In the genomic region with DNA sequence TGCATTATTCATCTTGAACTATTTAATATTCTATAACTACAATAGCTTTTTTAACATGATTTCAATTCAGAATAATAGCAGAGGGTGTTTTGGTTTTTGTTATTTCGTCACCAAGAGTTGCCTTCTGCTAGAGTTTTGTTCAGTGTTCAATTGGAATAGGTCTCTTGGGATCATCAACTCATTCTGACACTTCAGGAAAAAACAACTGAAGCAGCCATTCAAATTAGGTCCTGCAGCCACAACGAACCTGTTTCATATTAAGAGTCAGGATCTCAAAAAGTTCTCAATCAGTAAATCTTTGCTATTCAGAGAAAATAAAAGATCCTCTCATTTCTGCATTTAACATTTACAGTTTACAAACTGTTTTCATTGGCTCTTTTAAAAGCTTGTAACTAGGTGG, we compare ENCODE assay signal across 1 cellular context.
TF ChIP-seq lines count a peak whose summit lies in the region.

No MANE protein-coding gene starts in this region.

TF ChIP-seq in GM12878, 131 proteins besides CTCF, POLR2A, EP300 and RAD21 (continued from another document):
- TF ChIP-seq, protein P1, sequence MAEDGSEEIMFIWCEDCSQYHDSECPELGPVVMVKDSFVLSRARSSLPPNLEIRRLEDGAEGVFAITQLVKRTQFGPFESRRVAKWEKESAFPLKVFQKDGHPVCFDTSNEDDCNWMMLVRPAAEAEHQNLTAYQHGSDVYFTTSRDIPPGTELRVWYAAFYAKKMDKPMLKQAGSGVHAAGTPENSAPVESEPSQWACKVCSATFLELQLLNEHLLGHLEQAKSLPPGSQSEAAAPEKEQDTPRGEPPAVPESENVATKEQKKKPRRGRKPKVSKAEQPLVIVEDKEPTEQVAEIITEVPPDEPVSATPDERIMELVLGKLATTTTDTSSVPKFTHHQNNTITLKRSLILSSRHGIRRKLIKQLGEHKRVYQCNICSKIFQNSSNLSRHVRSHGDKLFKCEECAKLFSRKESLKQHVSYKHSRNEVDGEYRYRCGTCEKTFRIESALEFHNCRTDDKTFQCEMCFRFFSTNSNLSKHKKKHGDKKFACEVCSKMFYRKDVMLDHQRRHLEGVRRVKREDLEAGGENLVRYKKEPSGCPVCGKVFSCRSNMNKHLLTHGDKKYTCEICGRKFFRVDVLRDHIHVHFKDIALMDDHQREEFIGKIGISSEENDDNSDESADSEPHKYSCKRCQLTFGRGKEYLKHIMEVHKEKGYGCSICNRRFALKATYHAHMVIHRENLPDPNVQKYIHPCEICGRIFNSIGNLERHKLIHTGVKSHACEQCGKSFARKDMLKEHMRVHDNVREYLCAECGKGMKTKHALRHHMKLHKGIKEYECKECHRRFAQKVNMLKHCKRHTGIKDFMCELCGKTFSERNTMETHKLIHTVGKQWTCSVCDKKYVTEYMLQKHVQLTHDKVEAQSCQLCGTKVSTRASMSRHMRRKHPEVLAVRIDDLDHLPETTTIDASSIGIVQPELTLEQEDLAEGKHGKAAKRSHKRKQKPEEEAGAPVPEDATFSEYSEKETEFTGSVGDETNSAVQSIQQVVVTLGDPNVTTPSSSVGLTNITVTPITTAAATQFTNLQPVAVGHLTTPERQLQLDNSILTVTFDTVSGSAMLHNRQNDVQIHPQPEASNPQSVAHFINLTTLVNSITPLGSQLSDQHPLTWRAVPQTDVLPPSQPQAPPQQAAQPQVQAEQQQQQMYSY (CRISPR knock-in tag; IDR thresholded peaks at IDR 0.05): no peak
- TF ChIP-seq HDAC2 (IDR thresholded peaks at IDR 0.05): no peak
- TF ChIP-seq, protein P2, sequence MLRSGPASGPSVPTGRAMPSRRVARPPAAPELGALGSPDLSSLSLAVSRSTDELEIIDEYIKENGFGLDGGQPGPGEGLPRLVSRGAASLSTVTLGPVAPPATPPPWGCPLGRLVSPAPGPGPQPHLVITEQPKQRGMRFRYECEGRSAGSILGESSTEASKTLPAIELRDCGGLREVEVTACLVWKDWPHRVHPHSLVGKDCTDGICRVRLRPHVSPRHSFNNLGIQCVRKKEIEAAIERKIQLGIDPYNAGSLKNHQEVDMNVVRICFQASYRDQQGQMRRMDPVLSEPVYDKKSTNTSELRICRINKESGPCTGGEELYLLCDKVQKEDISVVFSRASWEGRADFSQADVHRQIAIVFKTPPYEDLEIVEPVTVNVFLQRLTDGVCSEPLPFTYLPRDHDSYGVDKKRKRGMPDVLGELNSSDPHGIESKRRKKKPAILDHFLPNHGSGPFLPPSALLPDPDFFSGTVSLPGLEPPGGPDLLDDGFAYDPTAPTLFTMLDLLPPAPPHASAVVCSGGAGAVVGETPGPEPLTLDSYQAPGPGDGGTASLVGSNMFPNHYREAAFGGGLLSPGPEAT (IDR thresholded peaks at IDR 0.05; ENCODE audit: low read depth): no peak
- no peak for TF ChIP-seq PAX5 (IDR thresholded peaks at IDR 0.05; ENCODE audit: borderline replicate concordance, low read depth, low read length)
- TF ChIP-seq PML (IDR thresholded peaks at IDR 0.05; ENCODE audit: low read length): no peak
- TF ChIP-seq SMC3 (IDR thresholded peaks at IDR 0.05; ENCODE audit: borderline replicate concordance, low read length): no peak
- no peak for TF ChIP-seq CBX3 (IDR thresholded peaks at IDR 0.05; ENCODE audit: borderline replicate concordance, low read depth)
- no peak for TF ChIP-seq BACH1 (IDR thresholded peaks at IDR 0.05; ENCODE audit: borderline replicate concordance)
- TF ChIP-seq, protein P3, sequence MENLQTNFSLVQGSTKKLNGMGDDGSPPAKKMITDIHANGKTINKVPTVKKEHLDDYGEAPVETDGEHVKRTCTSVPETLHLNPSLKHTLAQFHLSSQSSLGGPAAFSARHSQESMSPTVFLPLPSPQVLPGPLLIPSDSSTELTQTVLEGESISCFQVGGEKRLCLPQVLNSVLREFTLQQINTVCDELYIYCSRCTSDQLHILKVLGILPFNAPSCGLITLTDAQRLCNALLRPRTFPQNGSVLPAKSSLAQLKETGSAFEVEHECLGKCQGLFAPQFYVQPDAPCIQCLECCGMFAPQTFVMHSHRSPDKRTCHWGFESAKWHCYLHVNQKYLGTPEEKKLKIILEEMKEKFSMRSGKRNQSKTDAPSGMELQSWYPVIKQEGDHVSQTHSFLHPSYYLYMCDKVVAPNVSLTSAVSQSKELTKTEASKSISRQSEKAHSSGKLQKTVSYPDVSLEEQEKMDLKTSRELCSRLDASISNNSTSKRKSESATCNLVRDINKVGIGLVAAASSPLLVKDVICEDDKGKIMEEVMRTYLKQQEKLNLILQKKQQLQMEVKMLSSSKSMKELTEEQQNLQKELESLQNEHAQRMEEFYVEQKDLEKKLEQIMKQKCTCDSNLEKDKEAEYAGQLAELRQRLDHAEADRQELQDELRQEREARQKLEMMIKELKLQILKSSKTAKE (IDR thresholded peaks at IDR 0.05; ENCODE audit: low read depth, poor library complexity, severe bottlenecking): no peak
- no peak for TF ChIP-seq RAD51 (IDR thresholded peaks at IDR 0.05)
- no peak for TF ChIP-seq HDAC6 (IDR thresholded peaks at IDR 0.05; ENCODE audit: unreplicated experiment)
- no peak for TF ChIP-seq ASH2L (IDR thresholded peaks at IDR 0.05; ENCODE audit: borderline replicate concordance, low read depth)
- no peak for TF ChIP-seq YY1 (IDR thresholded peaks at IDR 0.05; ENCODE audit: low read depth, low read length)
- TF ChIP-seq NFYA (IDR thresholded peaks at IDR 0.05; ENCODE audit: borderline replicate concordance, low read depth, low read length): no peak
- no peak for TF ChIP-seq NR2F1 (conservative IDR thresholded peaks at IDR 0.05)
